In genomic region chr1:220573836-220574235, GRCh38 we compare ENCODE assay signal across 22 cellular contexts. TPM values are rescaled to one million over a fixed set of nuclear protein-coding genes. Genes with fewer than 3 reads are reported as not detected.
A peak's percentile ranks its signal among the peaks of the same experiment; 100 is the strongest.
DNase-seq lines count a peak whose midpoint lies in the region; ATAC-seq, FAIRE-seq and TF ChIP-seq lines count a peak whose summit lies in the region.
"Had no signal": no experiment of that assay in that cellular context is flagged by ENCODE, and none has a peak within 500 bp of the region (broad histone marks: within the 10 kb centered on the region; RNA-seq: fewer than 3 reads in every experiment).

No MANE protein-coding gene starts in this region.

- DNase-seq in D721Med (ENCODE audit: insufficient read length, low spot score) (no peak), OCI-M1 (lab: John Stamatoyannopoulos, UW) (peak; percentile 37), frontal cortex (ENCODE audit: low spot score in 2 of 2) (no peak), epidermal melanocyte (ENCODE audit: insufficient read length, low spot score) (no peak), Right ventricle myocardium superior (no peak), activated gamma-delta T cell treated with Interleukin-2 at 50 U/mL for 16 hours (no peak)
- DNase-seq: AML-193; Caco-2; Calu3; CD4-positive, alpha-beta T cell; CD8-positive, alpha-beta T cell; DMS 273 treated with DMSO at 0.1 percent for 48 hours; DMS153; DMS53; DMS79; DND-41; EL; GDM1 had no signal

- FAIRE-seq in D721Med (lab: Jason Lieb, UNC) (peak; percentile 46), frontal cortex (lab: Jason Lieb, UNC) (peak; percentile 69)
- FAIRE-seq: A549, GM12892, GM18507 had no signal

- no peak for TF ChIP-seq CTCF in D721Med (IDR thresholded peaks at IDR 0.05; ENCODE audit: insufficient read depth, missing control alignments)

- no peak for ATAC-seq in Right ventricle myocardium superior (ENCODE audit: poor library complexity)
- ATAC-seq: A549; CD8-positive, alpha-beta T cell; GM12878 had no signal

- intact Hi-C loops in Right ventricle myocardium superior (cut with DNase I), result no loop called here

RNA-seq across cellular contexts. Expression of gene MARK1, which starts 45.9 kb away (rescaled TPM):
- total RNA-seq in frontal cortex, result 62.4 TPM
- total RNA-seq in Right ventricle myocardium superior, result 13.7 TPM
- total RNA-seq: CD4-positive, alpha-beta T cell; CD8-positive, alpha-beta T cell had no signal
